ENCODE assay signal across 8 cellular contexts in genomic region chr11:94740975-94741707, GRCh38. TPM values are rescaled to one million over a fixed set of nuclear protein-coding genes. Genes with fewer than 3 reads are reported as not detected.
A peak's percentile ranks its signal among the peaks of the same experiment; 100 is the strongest.
DNase-seq lines count a peak whose midpoint lies in the region; ATAC-seq and TF ChIP-seq lines count a peak whose summit lies in the region.

No MANE protein-coding gene starts in this region.

- intact Hi-C loops in testis (cut with DNase I; ENCODE audit: low total_unique reads): no loop called here

- H3K36me3 ChIP-seq in SJSA1 (no peaks in the 10 kb centered on the region), lung (ENCODE audit: control insufficient read depth in 2 of 2, insufficient read depth in 2 of 2, low read length in 2 of 2) (no peaks in the 10 kb centered on the region), testis (ENCODE audit: low read depth, missing control alignments) (no peaks in the 10 kb centered on the region)

- H3K9me3 ChIP-seq in SJSA1 (replicated peaks) (no peaks in the 10 kb centered on the region), lung (ENCODE audit: control insufficient read depth in 2 of 2, insufficient read depth in 1 of 2, low read length in 1 of 2) (no peaks in the 10 kb centered on the region), testis (no peaks in the 10 kb centered on the region)

- H3K27me3 Mint-ChIP-seq in IgD-negative memory B cell: peaks cover 19% of the 10 kb centered on the region
- H3K27me3 Mint-ChIP-seq in effector memory CD8-positive, alpha-beta T cell: peaks cover 5 to 39% of the 10 kb centered on the region in 2 donors

- H3K4me1 Mint-ChIP-seq in IgD-negative memory B cell: peaks cover 0 to 12% (median 8%) of the 10 kb centered on the region in 3 donors
- H3K4me1 Mint-ChIP-seq in effector memory CD8-positive, alpha-beta T cell (ENCODE audit: low read depth in 2 of 2): peaks cover 0 to 7% of the 10 kb centered on the region in 2 donors

- H3K4me3 ChIP-seq in AG09309 (ENCODE audit: control insufficient read depth, low read depth, low read length) (peak overlapping the region; percentile 66), GM12865 (ENCODE audit: low read depth, low read length) (no peak overlapping the region), SJSA1 (peak overlapping the region; percentile 50), lung (peak overlapping the region; percentile 32), testis (peak overlapping the region; percentile 57 to 67)

- DNase-seq in AG09309 (ENCODE audit: low read depth) (peak; percentile 28), GM12865 (ENCODE audit: low read depth) (peak; percentile 4), SJSA1 (ENCODE audit: low read depth in 1 of 2, low spot score in 2 of 2) (peak in 1 of 2 experiments; percentile 42), lung (ENCODE audit: low spot score) (no peak), testis (peak; percentile 15)
- DNase-seq in effector memory CD8-positive, alpha-beta T cell: no peak

- ATAC-seq in effector memory CD8-positive, alpha-beta T cell (replicated peaks): no peak
- ATAC-seq in lung (ENCODE audit: insufficient read depth, low FRiP score) (peak; percentile 70), GM21576 (IDR thresholded peaks at IDR 0.05; ENCODE audit: unreplicated experiment) (no peak)

- H3K27ac ChIP-seq in SJSA1 (no peak overlapping the region; the same call in 1 of the 2 replicates), lung (ENCODE audit: low read depth in 1 of 2, low read length in 1 of 2) (peak overlapping the region in 1 of 2 donors; percentile 70), testis (no peak overlapping the region)

- peaks cover 41% of the 10 kb centered on the region for H3K4me1 ChIP-seq in SJSA1 (replicated peaks)
- H3K4me1 ChIP-seq in lung (ENCODE audit: control insufficient read depth in 2 of 2, insufficient read depth in 2 of 2, low read length in 2 of 2): peaks cover 0 to 8% of the 10 kb centered on the region in 2 donors
- H3K4me1 ChIP-seq in testis: no peaks in the 10 kb centered on the region

- H3K27ac Mint-ChIP-seq in IgD-negative memory B cell: peak overlapping the region in 1 of 3 donors; percentile 24
- no peak overlapping the region for H3K27ac Mint-ChIP-seq in effector memory CD8-positive, alpha-beta T cell

- no peaks in the 10 kb centered on the region for H3K36me3 Mint-ChIP-seq in IgD-negative memory B cell
- H3K36me3 Mint-ChIP-seq in effector memory CD8-positive, alpha-beta T cell (ENCODE audit: insufficient read depth): no peaks in the 10 kb centered on the region

- peak overlapping the region in 3 of 4 donors; percentile 38 to 89 (median 61) for H3K4me3 Mint-ChIP-seq in IgD-negative memory B cell
- H3K4me3 Mint-ChIP-seq in effector memory CD8-positive, alpha-beta T cell: peak overlapping the region; percentile 4 to 26

- no peak for TF ChIP-seq POLR2A in testis (IDR thresholded peaks at IDR 0.05)

- TF ChIP-seq CTCF in AG09309 (IDR thresholded peaks at IDR 0.05; ENCODE audit: control insufficient read depth, insufficient read depth, low read depth, low read length, missing control alignments): peak; percentile 66
- no peak for TF ChIP-seq CTCF in GM12865 (IDR thresholded peaks at IDR 0.05; ENCODE audit: insufficient read depth, low read depth, low read length, missing control alignments)
- peak; percentile 35 for TF ChIP-seq CTCF in lung (IDR thresholded peaks at IDR 0.05; ENCODE audit: control extremely low read depth, extremely low read depth)
- TF ChIP-seq CTCF in testis (IDR thresholded peaks at IDR 0.05): peak; percentile 22 to 50 (median 34)

- H3K27me3 ChIP-seq in SJSA1 (replicated peaks) (no peaks in the 10 kb centered on the region), lung (ENCODE audit: control insufficient read depth, insufficient read depth) (no peaks in the 10 kb centered on the region), testis (no peaks in the 10 kb centered on the region)

- WGBS in lung, 2 donors: 1% methylated on average over 34 to 37 of the region's 37 CpGs
- 2% methylated on average over 21 to 37 of the region's 37 CpGs for WGBS in testis, 2 donors

- peaks cover 0 to 2% (median 0%) of the 10 kb centered on the region in 3 donors for H3K9me3 Mint-ChIP-seq in IgD-negative memory B cell
- H3K9me3 Mint-ChIP-seq in effector memory CD8-positive, alpha-beta T cell: no peaks in the 10 kb centered on the region

RNA-seq across cellular contexts. Expression of gene AMOTL1, which starts 27.0 kb away (rescaled TPM):
- polyA plus RNA-seq in IgD-negative memory B cell (not detected), lung (10 to 100 TPM in 1 of 2 donors, 1 to 10 TPM in 1; 7.4 to 11.0 TPM), testis (ENCODE audit: insufficient read depth, low read depth, low replicate concordance) (25.4 TPM)
- 10.1 and 14.8 TPM in 2 replicates for total RNA-seq in SJSA1 (2014; rRNA removed; shearing (Covaris generic))
- total RNA-seq in lung (10 to 100 TPM; 43.6 to 68.5 TPM), testis (10 to 100 TPM; 17.1 to 18.7 TPM)

Comparison
In these comparisons a context has a peak if more than half of its experiments do, and no peak if none do; other contexts are left out.
1. DNase-seq: peak in AG09309 (single experiment), GM12865 (single experiment) and testis (single experiment); none in effector memory CD8-positive, alpha-beta T cell (0 of 3) and lung (single experiment).